In the genomic region with DNA sequence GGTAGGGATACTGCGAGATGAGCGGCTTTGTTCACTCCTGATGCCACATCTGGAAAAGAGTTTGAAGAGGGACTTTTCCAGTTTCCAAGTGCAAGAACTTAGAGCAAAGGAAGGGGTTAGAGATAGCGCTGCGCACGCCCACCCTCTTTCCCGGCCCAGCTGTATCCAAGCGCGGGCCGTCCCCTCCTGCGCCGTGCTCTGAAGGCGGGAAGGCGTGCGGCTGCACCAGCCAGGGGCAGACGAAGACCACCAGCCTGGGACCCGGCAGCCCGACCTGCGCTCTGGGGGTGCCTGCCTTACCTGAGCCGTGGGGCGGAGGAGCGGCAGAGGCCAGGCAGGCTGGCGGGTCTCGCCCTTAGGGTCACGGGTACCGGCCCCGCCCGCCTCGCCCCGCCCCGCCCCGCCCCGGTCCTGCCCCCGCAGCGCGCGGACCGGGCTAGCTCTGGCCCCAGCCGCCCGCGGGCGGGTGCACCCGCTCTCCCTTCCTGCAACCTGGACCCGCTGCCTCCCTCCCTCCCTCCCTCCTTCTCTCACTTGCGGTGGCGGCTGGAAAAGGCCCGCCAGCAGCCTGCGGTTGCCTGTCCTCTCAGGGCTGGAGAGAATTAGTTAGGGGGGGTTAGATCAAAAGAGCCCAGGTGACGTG, we compare ENCODE assay signal across 12 cellular contexts. TPM values are rescaled to one million over a fixed set of nuclear protein-coding genes. Genes with fewer than 3 reads are reported as not detected.
DNase-seq lines count a peak whose midpoint lies in the region; ATAC-seq and TF ChIP-seq lines count a peak whose summit lies in the region.
"Had no signal": no experiment of that assay in that cellular context is flagged by ENCODE, and none has a peak within 500 bp of the region (broad histone marks: within the 10 kb centered on the region; RNA-seq: fewer than 3 reads in every experiment).

A gene (minus strand): TSS at position 331 of the 643 bp plus-strand sequence. CDS start 26,514 bp downstream, outside the sequence.

- DNase-seq in breast epithelium (ENCODE audit: low spot score in 2 of 2) (no peak), MCF 10A (ENCODE audit: unreplicated experiment) (no peak), lung (ENCODE audit: low spot score) (no peak), upper lobe of left lung (peak; percentile 51 to 82), sciatic nerve (ENCODE audit: low spot score) (no peak), HT-29 (ENCODE audit: low spot score) (no peak)
- DNase-seq: activated naive CD4-positive, alpha-beta T cell treated with anti-CD3 and anti-CD28 coated beads for 36 hours; GM23248; occipital lobe had no signal

- H3K4me1 ChIP-seq in breast epithelium: no peaks in the 10 kb centered on the region
- peaks cover 0 to 2% of the 10 kb centered on the region in 2 donors for H3K4me1 ChIP-seq in lung (ENCODE audit: control insufficient read depth in 2 of 2, insufficient read depth in 2 of 2, low read length in 2 of 2)
- H3K4me1 ChIP-seq in upper lobe of left lung: peaks cover 0 to 7% (median 0%) of the 10 kb centered on the region in 4 donors

- H3K9me3 ChIP-seq in breast epithelium: no peaks in the 10 kb centered on the region
- peaks cover 0 to 2% of the 10 kb centered on the region in 2 donors for H3K9me3 ChIP-seq in lung (ENCODE audit: control insufficient read depth in 2 of 2, insufficient read depth in 1 of 2, low read length in 1 of 2)
- H3K9me3 ChIP-seq in upper lobe of left lung: no peaks in the 10 kb centered on the region

- TF ChIP-seq CTCF in breast epithelium (IDR thresholded peaks at IDR 0.05) (no peak), MCF 10A (IDR thresholded peaks at IDR 0.05; ENCODE audit: unreplicated experiment) (no peak), lung (IDR thresholded peaks at IDR 0.05; ENCODE audit: control extremely low read depth, extremely low read depth) (no peak), upper lobe of left lung (IDR thresholded peaks at IDR 0.05) (no peak)

- no peaks in the 10 kb centered on the region for H3K9me3 Mint-ChIP-seq in MCF 10A (ENCODE audit: unreplicated experiment)
- no peaks in the 10 kb centered on the region for H3K9me3 Mint-ChIP-seq in dendritic cell treated with granulocyte-macrophage colony-stimulating factor and Interleukin-4, amounts not matched to agents 40 ng/mL and 50 ng/mL, for 4 days

- no peaks in the 10 kb centered on the region for H3K4me1 Mint-ChIP-seq in MCF 10A (ENCODE audit: insufficient read depth, unreplicated experiment)
- H3K4me1 Mint-ChIP-seq in dendritic cell treated with granulocyte-macrophage colony-stimulating factor and Interleukin-4, amounts not matched to agents 40 ng/mL and 50 ng/mL, for 4 days (ENCODE audit: low read depth): no peaks in the 10 kb centered on the region

- 3% methylated on average over 37 to 48 of the region's 48 CpGs for WGBS in lung, 2 donors
- WGBS in upper lobe of left lung, 2 donors: 6% methylated on average over 17 to 25 of the region's 48 CpGs

- BruUV-seq in MCF 10A (replicated peaks; lab: Mats Ljungman, UMichigan): no TSS peak

- no peak within 1 kb of the TSS for H3K27ac Mint-ChIP-seq in MCF 10A (ENCODE audit: low read depth, unreplicated experiment)
- no peak within 1 kb of the TSS for H3K27ac Mint-ChIP-seq in dendritic cell treated with granulocyte-macrophage colony-stimulating factor and Interleukin-4, amounts not matched to agents 40 ng/mL and 50 ng/mL, for 4 days
- H3K27ac Mint-ChIP-seq: activated naive CD4-positive, alpha-beta T cell treated with anti-CD3 and anti-CD28 coated beads for 36 hours had no signal

- CTCF ChIA-PET in MCF 10A (lab: Yijun Ruan, JAX): no interaction called here

- H3K4me3 ChIP-seq in breast epithelium: peak within 1 kb of the TSS in 2 of 3 donors; percentile 47 to 68
- peak within 1 kb of the TSS; percentile 39 for H3K4me3 ChIP-seq in lung
- peak within 1 kb of the TSS in 3 of 4 donors; percentile 41 to 56 (median 52) for H3K4me3 ChIP-seq in upper lobe of left lung
- H3K4me3 ChIP-seq: GM23248 had no signal

- TF ChIP-seq EP300 in upper lobe of left lung (IDR thresholded peaks at IDR 0.05): no peak

- H3K27ac ChIP-seq in breast epithelium (no peak within 1 kb of the TSS), lung (ENCODE audit: low read depth in 1 of 2, low read length in 1 of 2) (no peak within 1 kb of the TSS), upper lobe of left lung (no peak within 1 kb of the TSS)
- H3K27ac ChIP-seq: GM23248 had no signal

- ATAC-seq in lung (ENCODE audit: insufficient read depth, low FRiP score) (peak; percentile 53), upper lobe of left lung (ENCODE audit: low FRiP score in 2 of 2) (peak; percentile 47 to 55), sciatic nerve (no peak), GM21528 (IDR thresholded peaks at IDR 0.05; ENCODE audit: low FRiP score, unreplicated experiment) (no peak)

- POLR2A ChIA-PET in MCF 10A (lab: Yijun Ruan, JAX): no interaction called here

- peaks cover 22% of the 10 kb centered on the region for H3K27me3 Mint-ChIP-seq in MCF 10A (ENCODE audit: insufficient read depth, unreplicated experiment)
- peaks cover 32% of the 10 kb centered on the region for H3K27me3 Mint-ChIP-seq in dendritic cell treated with granulocyte-macrophage colony-stimulating factor and Interleukin-4, amounts not matched to agents 40 ng/mL and 50 ng/mL, for 4 days

- TF ChIP-seq POLR2A in breast epithelium (IDR thresholded peaks at IDR 0.05) (no peak), upper lobe of left lung (IDR thresholded peaks at IDR 0.05) (no peak)

- no peak within 1 kb of the TSS for H3K4me3 Mint-ChIP-seq in MCF 10A (ENCODE audit: unreplicated experiment)
- H3K4me3 Mint-ChIP-seq in dendritic cell treated with granulocyte-macrophage colony-stimulating factor and Interleukin-4, amounts not matched to agents 40 ng/mL and 50 ng/mL, for 4 days: peak within 1 kb of the TSS; percentile 37
- H3K4me3 Mint-ChIP-seq: activated naive CD4-positive, alpha-beta T cell treated with anti-CD3 and anti-CD28 coated beads for 36 hours had no signal

- H3K36me3 ChIP-seq in breast epithelium: no peaks in the 10 kb centered on the region
- no peaks in the 10 kb centered on the region for H3K36me3 ChIP-seq in lung (ENCODE audit: control insufficient read depth in 2 of 2, insufficient read depth in 2 of 2, low read length in 2 of 2)
- no peaks in the 10 kb centered on the region for H3K36me3 ChIP-seq in upper lobe of left lung

- no peaks in the 10 kb centered on the region for H3K27me3 ChIP-seq in breast epithelium
- H3K27me3 ChIP-seq in lung (ENCODE audit: control insufficient read depth, insufficient read depth): no peaks in the 10 kb centered on the region
- H3K27me3 ChIP-seq in upper lobe of left lung: peaks cover 0 to 6% (median 0%) of the 10 kb centered on the region in 4 donors

- intact Hi-C loops in breast epithelium (cut with DNase I; ENCODE audit: low total_unique reads) (no loop called here), MCF 10A (cut with micrococcal nuclease) (no loop called here), sciatic nerve (cut with DNase I) (no loop called here)
- intact Hi-C loops in dendritic cell treated with granulocyte-macrophage colony-stimulating factor and Interleukin-4, amounts not matched to agents 40 ng/mL and 50 ng/mL, for 4 days (cut with micrococcal nuclease): no loop called here

- H3K36me3 Mint-ChIP-seq in MCF 10A (ENCODE audit: insufficient read depth, unreplicated experiment): no peaks in the 10 kb centered on the region
- no peaks in the 10 kb centered on the region for H3K36me3 Mint-ChIP-seq in dendritic cell treated with granulocyte-macrophage colony-stimulating factor and Interleukin-4, amounts not matched to agents 40 ng/mL and 50 ng/mL, for 4 days (ENCODE audit: low read depth)

RNA-seq across cellular contexts. Expression of the gene that starts here (rescaled TPM):
- total RNA-seq in breast epithelium (1 to 10 TPM in 1 of 3 donors, under 1 TPM in 1, not detected in 1; 0.66 to 1.2 TPM), MCF 10A (2022) (not detected in 2 replicates), lung (under 1 TPM; 0.55 to 0.97 TPM), upper lobe of left lung (1 to 10 TPM in 4 of 6 donors, under 1 TPM in 2; 0.30 to 7.0 (median 2.5) TPM), sciatic nerve (not detected)
- under 1 TPM; 0.10 to 0.35 TPM for polyA plus RNA-seq in lung
- 1.0 and 1.1 TPM in 2 replicates for total RNA-seq in HT-29 (2014; rRNA removed; shearing (Covaris generic))
- total RNA-seq: activated naive CD4-positive, alpha-beta T cell treated with anti-CD3 and anti-CD28 coated beads for 36 hours; fibroblast of lung; GM23248 had no signal
- polyA plus RNA-seq: fibroblast of lung, GM23248 had no signal

Comparison
In these comparisons a context has a peak if more than half of its experiments do, and no peak if none do; other contexts are left out.
1. Peak in ATAC-seq and H3K4me3 ChIP-seq in lung; RNA of the gene not detected or under 1 TPM.
2. DNase-seq: peak in upper lobe of left lung (2 of 2); none in breast epithelium (0 of 2), MCF 10A (single experiment), lung (single experiment), sciatic nerve (single experiment) and HT-29 (single experiment).
3. ATAC-seq: peak in upper lobe of left lung (2 of 2); none in sciatic nerve (single experiment) and GM21528 (single experiment).
4. Peak in every context shown above with its lines, with median percentiles within 50 percentile points of each other: H3K4me3 ChIP-seq.